Comparison of ENCODE assay signal across 12 cellular contexts in genomic region chr11:86696004-86696403, GRCh38. TPM values are rescaled to one million over a fixed set of nuclear protein-coding genes. Genes with fewer than 3 reads are reported as not detected.
A peak's percentile ranks its signal among the peaks of the same experiment; 100 is the strongest.
DNase-seq lines count a peak whose midpoint lies in the region; ATAC-seq and TF ChIP-seq lines count a peak whose summit lies in the region.
"Had no signal": no experiment of that assay in that cellular context is flagged by ENCODE, and none has a peak within 500 bp of the region (broad histone marks: within the 10 kb centered on the region; RNA-seq: fewer than 3 reads in every experiment).

No MANE protein-coding gene starts in this region.

- no peak for TF ChIP-seq CTCF in OCI-LY7 (conservative IDR thresholded peaks at IDR 0.05; ENCODE audit: low read length)

- H3K9me2 ChIP-seq in OCI-LY7 (ENCODE audit: insufficient read depth, low read length) = no peaks in the 10 kb centered on the region

- no peak overlapping the region for H3K27ac ChIP-seq in OCI-LY7 (ENCODE audit: low read depth, low read length, poor library complexity, severe bottlenecking)

- in situ Hi-C loops in SK-MEL-5 (cut with HindIII; ENCODE audit: low pct_unique_long_range_greater_than_20kb, low sequenced_read_pairs) = no loop called here

- H3K4me3 ChIP-seq in OCI-LY7 (ENCODE audit: low read depth, low read length, poor library complexity, severe bottlenecking) = no peak overlapping the region

- no peak overlapping the region for H2AFZ ChIP-seq in OCI-LY7 (ENCODE audit: low read length)

- POLR2A ChIA-PET in OCI-LY7 (lab: Charles Lee) = no interaction called here

- no TSS peak for BruUV-seq in OCI-LY7 (replicated peaks; lab: Mats Ljungman, UMichigan)

- no peaks in the 10 kb centered on the region for H3K9me3 ChIP-seq in OCI-LY7 (ENCODE audit: low read length)

- H3K4me2 ChIP-seq in OCI-LY7 (ENCODE audit: low read length) = no peak overlapping the region

- peak; percentile 97 for DNase-seq in EH (ENCODE audit: low read depth)
- peak; percentile 30 for DNase-seq in SK-MEL-5 (ENCODE audit: low read depth, low spot score)
- peak; percentile 94 for DNase-seq in fibroblast of peridontal ligament (ENCODE audit: extremely low read depth)
- DNase-seq in renal cortical epithelial cell (ENCODE audit: low read depth) = peak; percentile 99
- DNase-seq in OCI-LY7 (ENCODE audit: low spot score) = no peak
- no peak for DNase-seq in NCI-H524 (lab: John Stamatoyannopoulos, UW)
- DNase-seq in OCI-M2 (lab: John Stamatoyannopoulos, UW; ENCODE audit: unreplicated experiment) = no peak
- DNase-seq: activated CD4-positive, CD25-positive, alpha-beta regulatory T cell treated with anti-CD3 and anti-CD28 coated beads, Interleukin-2, amount 50 U/mL, for 72 hours; KBM-7; stimulated activated CD4-positive, alpha-beta T cell treated with anti-CD3 and anti-CD28 coated beads, Interleukin-2, amount 100 ng/mL, for 24 hours had no signal

- H4K20me1 ChIP-seq in OCI-LY7 (ENCODE audit: insufficient read depth, low read length) = no peaks in the 10 kb centered on the region

- intact Hi-C loops in OCI-LY7 (cut with micrococcal nuclease; ENCODE audit: unreplicated experiment) = no loop called here

- H3K4me1 ChIP-seq in OCI-LY7 (ENCODE audit: insufficient read depth, low read length, poor library complexity, severe bottlenecking) = no peaks in the 10 kb centered on the region

- ATAC-seq in HG03354 (IDR thresholded peaks at IDR 0.05; ENCODE audit: poor library complexity, severe bottlenecking, unreplicated experiment) = no peak
- ATAC-seq: activated naive CD4-positive, alpha-beta T cell treated with anti-CD3 and anti-CD28 coated beads, Interleukin-2, amount 50 U/mL, for 72 hours had no signal

- H3K36me3 ChIP-seq in OCI-LY7 (ENCODE audit: insufficient read depth, low read length) = no peaks in the 10 kb centered on the region

- H3K79me2 ChIP-seq in OCI-LY7 (ENCODE audit: insufficient read depth, low read depth, low read length) = no peaks in the 10 kb centered on the region

- CTCF ChIA-PET in OCI-LY7 (lab: Charles Lee; ENCODE audit: unreplicated experiment) = no interaction called here

RNA-seq across cellular contexts. Expression of gene ME3, which starts 23.6 kb away (rescaled TPM):
- not detected in 2 replicates for total RNA-seq in SK-MEL-5 (2014; rRNA removed; shearing (Covaris generic))
- polyA plus RNA-seq in SK-MEL-5 (2015; cell fraction: cytosol; rRNA removed) = not detected in 2 replicates
- not detected in 2 replicates for polyA plus RNA-seq in SK-MEL-5 (2015; cell fraction: nucleus; rRNA removed)
- total RNA-seq in renal cortical epithelial cell (28.8 and 33.0 TPM in 2 replicates), OCI-LY7 (2022) (not detected in 2 replicates)
- total RNA-seq in OCI-LY7 (2014; rRNA removed; shearing (Covaris generic)) = not detected in 2 replicates

Comparison
In these comparisons a context has a peak if more than half of its experiments do, and no peak if none do; other contexts are left out.
1. DNase-seq: peak in EH (single experiment), SK-MEL-5 (single experiment), fibroblast of peridontal ligament (single experiment) and renal cortical epithelial cell (single experiment); none in OCI-LY7 (single experiment), NCI-H524 (0 of 2) and OCI-M2 (single experiment).
2. RNA of gene ME3, which starts 23.6 kb away (total RNA-seq): 28.8 to 33.0 TPM in renal cortical epithelial cell; not detected in SK-MEL-5 and not detected in OCI-LY7; every median in the first group is over 10 times any median in the second.